2 cellular contexts compared by ENCODE assay signal in genomic region chr1:18965206-18966173, GRCh38.
TF ChIP-seq lines count a peak whose summit lies in the region.

No MANE protein-coding gene starts in this region.

TF ChIP-seq in HepG2, 621 proteins besides CTCF, POLR2A, EP300 and RAD21:
- TF ChIP-seq CREB1 (IDR thresholded peaks at IDR 0.05) (no peak), CREB1 (CRISPR knock-in tag; IDR thresholded peaks at IDR 0.05) (no peak), NKX3-1 (CRISPR knock-in tag; IDR thresholded peaks at IDR 0.05) (no peak), SATB2 (CRISPR knock-in tag; IDR thresholded peaks at IDR 0.05) (no peak), TRIM24 (CRISPR knock-in tag; IDR thresholded peaks at IDR 0.05) (no peak)
- TF ChIP-seq, protein P1, sequence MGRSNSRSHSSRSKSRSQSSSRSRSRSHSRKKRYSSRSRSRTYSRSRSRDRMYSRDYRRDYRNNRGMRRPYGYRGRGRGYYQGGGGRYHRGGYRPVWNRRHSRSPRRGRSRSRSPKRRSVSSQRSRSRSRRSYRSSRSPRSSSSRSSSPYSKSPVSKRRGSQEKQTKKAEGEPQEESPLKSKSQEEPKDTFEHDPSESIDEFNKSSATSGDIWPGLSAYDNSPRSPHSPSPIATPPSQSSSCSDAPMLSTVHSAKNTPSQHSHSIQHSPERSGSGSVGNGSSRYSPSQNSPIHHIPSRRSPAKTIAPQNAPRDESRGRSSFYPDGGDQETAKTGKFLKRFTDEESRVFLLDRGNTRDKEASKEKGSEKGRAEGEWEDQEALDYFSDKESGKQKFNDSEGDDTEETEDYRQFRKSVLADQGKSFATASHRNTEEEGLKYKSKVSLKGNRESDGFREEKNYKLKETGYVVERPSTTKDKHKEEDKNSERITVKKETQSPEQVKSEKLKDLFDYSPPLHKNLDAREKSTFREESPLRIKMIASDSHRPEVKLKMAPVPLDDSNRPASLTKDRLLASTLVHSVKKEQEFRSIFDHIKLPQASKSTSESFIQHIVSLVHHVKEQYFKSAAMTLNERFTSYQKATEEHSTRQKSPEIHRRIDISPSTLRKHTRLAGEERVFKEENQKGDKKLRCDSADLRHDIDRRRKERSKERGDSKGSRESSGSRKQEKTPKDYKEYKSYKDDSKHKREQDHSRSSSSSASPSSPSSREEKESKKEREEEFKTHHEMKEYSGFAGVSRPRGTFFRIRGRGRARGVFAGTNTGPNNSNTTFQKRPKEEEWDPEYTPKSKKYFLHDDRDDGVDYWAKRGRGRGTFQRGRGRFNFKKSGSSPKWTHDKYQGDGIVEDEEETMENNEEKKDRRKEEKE (IDR thresholded peaks at IDR 0.05), result no peak

TF ChIP-seq in SK-N-SH, 30 proteins besides CTCF, POLR2A, EP300 and RAD21:
- TF ChIP-seq EZH2phosphoT487 (IDR thresholded peaks at IDR 0.05; ENCODE audit: borderline replicate concordance, low read depth) (no peak), TCF12 (IDR thresholded peaks at IDR 0.05) (no peak), ELF1 (IDR thresholded peaks at IDR 0.05) (no peak), GABPA (IDR thresholded peaks at IDR 0.05; ENCODE audit: low read depth) (no peak), GATA2 (CRISPR knock-in tag; IDR thresholded peaks at IDR 0.05) (no peak), NFIC (IDR thresholded peaks at IDR 0.05; ENCODE audit: borderline replicate concordance) (no peak), FOXJ3 (CRISPR knock-in tag; IDR thresholded peaks at IDR 0.05) (no peak), TEAD4 (IDR thresholded peaks at IDR 0.05; ENCODE audit: borderline replicate concordance, insufficient read depth) (0 out of 2 replicates have a peak, but pooled peaks have one; percentile 28), PBX3 (IDR thresholded peaks at IDR 0.05) (peak; percentile 28; the same call in 1 of the 2 replicates), FOXM1 (IDR thresholded peaks at IDR 0.05; ENCODE audit: low read depth) (no peak), RFX5 (IDR thresholded peaks at IDR 0.05; ENCODE audit: low read length) (no peak), NRF1 (IDR thresholded peaks at IDR 0.05; ENCODE audit: low read depth, low read length) (no peak), JUND (IDR thresholded peaks at IDR 0.05) (no peak)
- TF ChIP-seq, protein P2, sequence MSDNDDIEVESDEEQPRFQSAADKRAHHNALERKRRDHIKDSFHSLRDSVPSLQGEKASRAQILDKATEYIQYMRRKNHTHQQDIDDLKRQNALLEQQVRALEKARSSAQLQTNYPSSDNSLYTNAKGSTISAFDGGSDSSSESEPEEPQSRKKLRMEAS (IDR thresholded peaks at IDR 0.05; ENCODE audit: low read depth), result no peak
- TF ChIP-seq, protein P3, sequence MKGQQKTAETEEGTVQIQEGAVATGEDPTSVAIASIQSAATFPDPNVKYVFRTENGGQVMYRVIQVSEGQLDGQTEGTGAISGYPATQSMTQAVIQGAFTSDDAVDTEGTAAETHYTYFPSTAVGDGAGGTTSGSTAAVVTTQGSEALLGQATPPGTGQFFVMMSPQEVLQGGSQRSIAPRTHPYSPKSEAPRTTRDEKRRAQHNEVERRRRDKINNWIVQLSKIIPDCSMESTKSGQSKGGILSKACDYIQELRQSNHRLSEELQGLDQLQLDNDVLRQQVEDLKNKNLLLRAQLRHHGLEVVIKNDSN (IDR thresholded peaks at IDR 0.05; ENCODE audit: borderline replicate concordance, low read depth), result no peak
